Comparison of ENCODE assay signal across 8 cellular contexts in genomic region chr1:99707535-99708142, GRCh38.
A peak's percentile ranks its signal among the peaks of the same experiment; 100 is the strongest.
DNase-seq lines count a peak whose midpoint lies in the region; ATAC-seq, FAIRE-seq and TF ChIP-seq lines count a peak whose summit lies in the region.

No MANE protein-coding gene starts in this region.

- no peak overlapping the region for H3K27ac ChIP-seq in RWPE1

- DNase-seq in RWPE1 (ENCODE audit: low spot score) = peak; percentile 47
- peak; percentile 25 for DNase-seq in activated effector memory CD4-positive, alpha-beta T cell treated with Interleukin-2 at 50 U/mL for 16 hours
- DNase-seq in germinal center (ENCODE audit: low spot score) = peak; percentile 17
- DNase-seq in posterior cingulate gyrus = peak in 8 of 10 donors; percentile 41 to 92 (median 73)

- POLR2A ChIA-PET in RWPE1 (lab: Yijun Ruan, JAX; ENCODE audit: low non-redundant PET) = no interaction called here

- ATAC-seq in GM21786 (IDR thresholded peaks at IDR 0.05; ENCODE audit: unreplicated experiment) (peak; percentile 87), HG02840 (IDR thresholded peaks at IDR 0.05; ENCODE audit: low FRiP score, unreplicated experiment) (no peak)

- intact Hi-C loops in posterior cingulate gyrus (cut with DNase I) = loop anchor here (1.0 to 5.0 kb wide), 2 partner anchors 527 to 960 kb away; no protein-coding TSS in a partner anchor

- TF ChIP-seq CTCF in LNCAP (IDR thresholded peaks at IDR 0.05) (peak; percentile 88), RWPE1 (conservative IDR thresholded peaks at IDR 0.05; ENCODE audit: low read depth) (peak; percentile 85)

- CTCF ChIA-PET in RWPE1 (lab: Yijun Ruan, JAX) = interaction anchor here (0.7 kb wide), 1 partner anchor 178 kb away, joined by 3 read pairs; no protein-coding TSS in a partner anchor

- peak; percentile 90 for FAIRE-seq in G401.6 (lab: Jason Lieb, UNC)

Comparison
In these comparisons a context has a peak if more than half of its experiments do, and no peak if none do; other contexts are left out.
1. DNase-seq: peak in every context shown above with its lines; median percentile 73 in posterior cingulate gyrus; 47 in RWPE1; 25 in activated effector memory CD4-positive, alpha-beta T cell treated with Interleukin-2 at 50 U/mL for 16 hours; 17 in germinal center.